Comparison of ENCODE assay signal across 17 cellular contexts in the genomic region with DNA sequence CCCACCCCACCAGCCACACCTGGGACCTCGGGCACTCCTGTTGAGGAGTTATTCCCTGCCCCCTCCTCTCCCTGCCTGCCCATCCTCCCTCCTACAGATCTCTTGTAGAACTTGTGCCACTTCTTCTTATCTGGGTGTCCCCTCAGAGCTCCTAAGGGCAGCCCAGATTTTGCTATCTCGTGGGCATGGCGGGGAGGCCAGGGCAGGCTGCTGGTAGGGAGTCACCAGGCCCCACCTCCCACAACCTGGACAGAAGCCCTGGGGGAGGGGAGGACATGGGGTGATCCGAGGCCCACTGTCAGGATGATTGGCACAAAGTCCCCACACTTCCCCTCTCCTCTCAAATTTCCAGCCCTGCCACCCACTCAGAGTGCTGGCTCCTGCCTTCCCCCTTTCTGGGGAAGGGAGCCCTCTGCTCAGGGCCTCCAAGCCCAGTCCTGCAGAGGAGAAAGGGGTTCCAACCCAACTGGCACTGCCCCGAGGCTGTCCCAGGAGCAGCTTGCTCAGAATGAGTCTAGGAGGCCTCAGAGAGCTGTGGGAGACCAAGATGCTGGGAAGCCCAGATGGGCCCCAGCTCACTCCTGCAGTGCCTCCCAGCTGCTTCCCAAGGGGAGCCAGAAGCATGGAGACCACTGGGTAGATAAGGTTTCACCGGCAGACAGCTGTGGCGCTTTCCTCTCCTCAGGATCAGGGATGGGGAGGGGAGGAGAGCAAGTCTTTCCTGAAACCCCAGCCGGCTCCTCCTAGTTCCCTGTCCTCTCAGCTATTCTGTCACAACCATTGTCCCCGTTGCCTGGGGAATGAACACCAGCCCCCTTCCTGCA.
DNase-seq lines count a peak whose midpoint lies in the region; ATAC-seq and TF ChIP-seq lines count a peak whose summit lies in the region.
"Had no signal": no experiment of that assay in that cellular context is flagged by ENCODE, and none has a peak within 500 bp of the region (broad histone marks: within the 10 kb centered on the region; RNA-seq: fewer than 3 reads in every experiment).

No MANE protein-coding gene starts in this region.

- H3K36me3 ChIP-seq in colonic mucosa (no peaks in the 10 kb centered on the region), mesendoderm (ENCODE audit: control insufficient read depth, insufficient read depth, low read length) (no peaks in the 10 kb centered on the region)
- H3K36me3 ChIP-seq: uterus had no signal

- H2BK15ac ChIP-seq in mesendoderm (replicated peaks; ENCODE audit: low read depth) = no peak overlapping the region

- peak overlapping the region; percentile 48 for H2BK5ac ChIP-seq in mesendoderm (ENCODE audit: low read length)

- WGBS in mesendoderm (ENCODE audit: extremely low coverage, insufficient coverage, low lambda C conversion rate) = no CpG with 5 or more reads among the region's 9 CpGs

- H3K27me3 ChIP-seq in colonic mucosa (no peaks in the 10 kb centered on the region), mesendoderm (ENCODE audit: insufficient read depth, low read length, poor library complexity) (no peaks in the 10 kb centered on the region)
- H3K27me3 ChIP-seq: hepatocyte, uterus had no signal

- peak overlapping the region; percentile 82 for H2AK5ac ChIP-seq in mesendoderm (ENCODE audit: low read length)

- intact Hi-C loops in Right ventricle myocardium inferior (cut with DNase I) = no loop called here
- intact Hi-C loops in cardiac septum (cut with DNase I) = no loop called here
- intact Hi-C loops in colonic mucosa (cut with DNase I) = no loop called here

- no peaks in the 10 kb centered on the region for H3K9me3 ChIP-seq in colonic mucosa
- H3K9me3 ChIP-seq: uterus had no signal

- no peak overlapping the region for H3K23ac ChIP-seq in mesendoderm (ENCODE audit: low read length)

- H3K4me1 ChIP-seq in colonic mucosa = peaks cover 7% of the 10 kb centered on the region
- H3K4me1 ChIP-seq in mesendoderm (ENCODE audit: control insufficient read depth, low read depth, low read length) = peaks cover 12% of the 10 kb centered on the region
- H3K4me1 ChIP-seq: uterus had no signal

- H3K4me3 ChIP-seq in colonic mucosa (no peak overlapping the region), mesendoderm (ENCODE audit: low read length) (no peak overlapping the region)
- H3K4me3 ChIP-seq: hepatocyte, uterus had no signal

- no peak overlapping the region for H2BK120ac ChIP-seq in mesendoderm (ENCODE audit: low read depth, low read length)

- no peak for DNase-seq in Right ventricle myocardium inferior (ENCODE audit: missing footprints)
- DNase-seq in cardiac septum (ENCODE audit: low spot score) = no peak
- DNase-seq in colonic mucosa = no peak
- peak; percentile 81 for DNase-seq in mesendoderm
- no peak for DNase-seq in mesenteric fat pad (ENCODE audit: low spot score)
- no peak for DNase-seq in DMS153 treated with DMSO at 0.1 percent for 48 hours (lab: John Stamatoyannopoulos, UW; ENCODE audit: unreplicated experiment)
- no peak for DNase-seq in mucosa of gallbladder (ENCODE audit: low spot score)
- DNase-seq in Kasumi-1 (lab: John Stamatoyannopoulos, UW) = no peak
- DNase-seq: activated naive CD8-positive, alpha-beta T cell treated with anti-CD3 and anti-CD28 coated beads, Interleukin-2, amount 50 U/mL, for 24 hours; left colon; NCI-H1092 treated with DMSO at 0.1 percent for 48 hours; NCI-H510A treated with DMSO at 0.1 percent for 48 hours; uterus had no signal

- H3K27ac ChIP-seq in colonic mucosa (no peak overlapping the region), mesendoderm (ENCODE audit: low read depth, low read length) (no peak overlapping the region)
- H3K27ac ChIP-seq: hepatocyte, uterus had no signal

- no peak overlapping the region for H4K5ac ChIP-seq in mesendoderm (ENCODE audit: low read length)

- TF ChIP-seq CTCF in colonic mucosa (IDR thresholded peaks at IDR 0.05) = no peak

- H3K4me2 ChIP-seq in mesendoderm (ENCODE audit: low read length) = no peak overlapping the region
- H3K4me2 ChIP-seq: hepatocyte had no signal

- no peak overlapping the region for H4K8ac ChIP-seq in mesendoderm (ENCODE audit: low read depth, low read length)

- H3K18ac ChIP-seq in mesendoderm (ENCODE audit: low read length) = peak overlapping the region; percentile 42

- H3K79me1 ChIP-seq in mesendoderm (ENCODE audit: low read length) = no peaks in the 10 kb centered on the region

- peak overlapping the region; percentile 18 for H3K4ac ChIP-seq in mesendoderm (ENCODE audit: low read depth, low read length)

- peak; percentile 49 for ATAC-seq in Right ventricle myocardium inferior
- ATAC-seq: activated CD4-positive, CD25-positive, alpha-beta regulatory T cell treated with anti-CD3 and anti-CD28 coated beads, Interleukin-2, amount 50 U/mL, for 24 hours; activated naive CD8-positive, alpha-beta T cell treated with anti-CD3 and anti-CD28 coated beads, Interleukin-2, amount 50 U/mL, for 24 hours; left colon; natural killer cell treated with Interleukin-12 subunit alpha and Interleukin-12 subunit beta and Interleukin-15 and Interleukin-18, amount 100 ng/mL, for 72 hours; stimulated activated effector memory CD8-positive, alpha-beta T cell treated with anti-CD3 and anti-CD28 coated beads, Interleukin-12 subunit alpha, Interleukin-12 subunit beta, amount 100 ng/mL, for 72 hours had no signal

- H3K56ac ChIP-seq in mesendoderm (ENCODE audit: low read length) = peak overlapping the region; percentile 58

- H3K9ac ChIP-seq in colonic mucosa (ENCODE audit: low read depth in 2 of 2, low read length in 2 of 2) = peak overlapping the region; percentile 21 to 45
- peak overlapping the region; percentile 25 for H3K9ac ChIP-seq in mesendoderm (ENCODE audit: low read length)

- H3K79me2 ChIP-seq in mesendoderm (ENCODE audit: control insufficient read depth, insufficient read depth, low read length) = no peaks in the 10 kb centered on the region
- H3K79me2 ChIP-seq: hepatocyte had no signal
